Comparison of ENCODE assay signal across 1 cellular context in genomic region chr1:23568608-23569383, GRCh38.
TF ChIP-seq lines count a peak whose summit lies in the region.

No MANE protein-coding gene starts in this region.

TF ChIP-seq in K562, 482 proteins besides CTCF, POLR2A, EP300 and RAD21 (continued from another document):
- TF ChIP-seq DLX4 (CRISPR knock-in tag; IDR thresholded peaks at IDR 0.05) = no peak
- 0 out of 2 replicates have a peak, but pooled peaks have one; percentile 72 for TF ChIP-seq HDAC2 (IDR thresholded peaks at IDR 0.05)
- no peak for TF ChIP-seq E2F5 (CRISPR knock-in tag; IDR thresholded peaks at IDR 0.05)
- TF ChIP-seq MCM2 (IDR thresholded peaks at IDR 0.05; ENCODE audit: low read depth) = no peak
- TF ChIP-seq MTA1 (IDR thresholded peaks at IDR 0.05; ENCODE audit: borderline replicate concordance) = peak; percentile 79
- TF ChIP-seq MNT (conservative IDR thresholded peaks at IDR 0.05) = peak in 1 of 2 experiments; percentile 52; a peak in 3 of 4 replicates
- peak; percentile 35 for TF ChIP-seq MGA (IDR thresholded peaks at IDR 0.05)
- 0 out of 2 replicates have a peak, but pooled peaks have one; percentile 42 for TF ChIP-seq TOE1 (IDR thresholded peaks at IDR 0.05; ENCODE audit: borderline replicate concordance)
- no peak for TF ChIP-seq TOE1 (CRISPR knock-in tag; IDR thresholded peaks at IDR 0.05; ENCODE audit: borderline replicate concordance, low read depth)
- peak; percentile 70 for TF ChIP-seq ARHGAP35 (IDR thresholded peaks at IDR 0.05; ENCODE audit: partially characterized antibody)
- TF ChIP-seq NCOA1 (IDR thresholded peaks at IDR 0.05; ENCODE audit: low read depth) = 0 out of 2 replicates have a peak, but pooled peaks have one; percentile 35
- peak; percentile 83 for TF ChIP-seq DPF2 (IDR thresholded peaks at IDR 0.05)
- TF ChIP-seq ZBTB17 (CRISPR knock-in tag; IDR thresholded peaks at IDR 0.05) = no peak
- no peak for TF ChIP-seq ZNF280A (IDR thresholded peaks at IDR 0.05; ENCODE audit: low read depth, partially characterized antibody)
- no peak for TF ChIP-seq PTTG1 (tag; IDR thresholded peaks at IDR 0.05; ENCODE audit: low read depth)
- peak; percentile 86 for TF ChIP-seq BRD9 (IDR thresholded peaks at IDR 0.05; ENCODE audit: low read depth, partially characterized antibody)
- peak; percentile 79; the same call in 1 of the 2 replicates for TF ChIP-seq NFRKB (IDR thresholded peaks at IDR 0.05; ENCODE audit: low read depth)
- TF ChIP-seq HDGF (IDR thresholded peaks at IDR 0.05) = 0 out of 2 replicates have a peak, but pooled peaks have one; percentile 58
- 0 out of 2 replicates have a peak, but pooled peaks have one; percentile 18 for TF ChIP-seq ZBTB33 (CRISPR knock-in tag; IDR thresholded peaks at IDR 0.05)
- TF ChIP-seq CEBPB (tag; IDR thresholded peaks at IDR 0.05) = no peak
- TF ChIP-seq HMG20A (CRISPR knock-in tag; conservative IDR thresholded peaks at IDR 0.05) = no peak
